ENCODE assay signal across 8 cellular contexts in genomic region chr22:20080445-20080775, GRCh38. TPM values are rescaled to one million over a fixed set of nuclear protein-coding genes. Genes with fewer than 3 reads are reported as not detected.
DNase-seq lines count a peak whose midpoint lies in the region; ATAC-seq and TF ChIP-seq lines count a peak whose summit lies in the region.

No MANE protein-coding gene starts in this region.

- peak overlapping the region; percentile 31 to 90 (median 32) for H3K27ac Mint-ChIP-seq in IgD-negative memory B cell

- H3K9me3 Mint-ChIP-seq in IgD-negative memory B cell: no peaks in the 10 kb centered on the region

- H3K9ac ChIP-seq in colonic mucosa (ENCODE audit: low read depth in 2 of 2, low read length in 2 of 2) (peak overlapping the region; percentile 61 to 76), liver (ENCODE audit: low read depth in 1 of 2, low read length in 2 of 2) (peak overlapping the region; percentile 61 to 89)

- H3K4me1 ChIP-seq in colonic mucosa (peaks cover 5% of the 10 kb centered on the region), liver (ENCODE audit: control insufficient read depth in 4 of 4, insufficient read depth in 4 of 4, low read length in 3 of 4) (peaks cover 22 to 45% (median 42%) of the 10 kb centered on the region in 4 donors)

- H3K9me3 ChIP-seq in colonic mucosa (no peaks in the 10 kb centered on the region), liver (ENCODE audit: control insufficient read depth in 4 of 4, low read length in 3 of 4) (no peaks in the 10 kb centered on the region)

- H3K4me3 Mint-ChIP-seq in IgD-negative memory B cell: peak overlapping the region; percentile 81 to 92 (median 86)

- intact Hi-C loops in colonic mucosa (cut with DNase I): loop anchor here (5.0 kb wide), 1 partner anchor 37 kb away; the partner anchor contains the start of genes RANBP1 and TRMT2A

- H3K36me3 ChIP-seq in colonic mucosa (no peaks in the 10 kb centered on the region), liver (ENCODE audit: control insufficient read depth in 4 of 4, insufficient read depth in 3 of 4, low read depth in 1 of 4, low read length in 3 of 4) (no peaks in the 10 kb centered on the region)

- TF ChIP-seq CTCF in colonic mucosa (IDR thresholded peaks at IDR 0.05): no peak
- no peak for TF ChIP-seq CTCF in liver (IDR thresholded peaks at IDR 0.05; ENCODE audit: low read depth, low read length, missing input control)

- under 1% methylated on average over 34 of the region's 34 CpGs for WGBS in liver

- peak overlapping the region; percentile 96 for H3K4me3 ChIP-seq in GM08714 (ENCODE audit: low read length)
- H3K4me3 ChIP-seq in colonic mucosa: peak overlapping the region; percentile 87
- H3K4me3 ChIP-seq in liver (ENCODE audit: low read depth in 1 of 3, low read length in 3 of 3): peak overlapping the region; percentile 75 to 90 (median 88)

- H3K27me3 ChIP-seq in colonic mucosa (no peaks in the 10 kb centered on the region), liver (ENCODE audit: control insufficient read depth in 4 of 4, insufficient read depth in 4 of 4, low read length in 3 of 4) (no peaks in the 10 kb centered on the region)

- peaks cover 4 to 30% (median 8%) of the 10 kb centered on the region in 3 donors for H3K4me1 Mint-ChIP-seq in IgD-negative memory B cell

- H3K27ac ChIP-seq in colonic mucosa (peak overlapping the region; percentile 91), liver (ENCODE audit: low read depth in 1 of 2, low read length in 2 of 2) (peak overlapping the region; percentile 69 to 84)

- no peaks in the 10 kb centered on the region for H3K27me3 Mint-ChIP-seq in IgD-negative memory B cell

- TF ChIP-seq RAD21 in liver (IDR thresholded peaks at IDR 0.05): no peak

- no peaks in the 10 kb centered on the region for H3K36me3 Mint-ChIP-seq in IgD-negative memory B cell

- DNase-seq in activated CD4-positive, CD25-positive, alpha-beta regulatory T cell treated with anti-CD3 and anti-CD28 coated beads, Interleukin-2, amount 50 U/mL, for 16 hours (ENCODE audit: low read depth, low spot score): peak; percentile 42
- peak; percentile 68 for DNase-seq in colonic mucosa
- peak in 2 of 3 experiments; percentile 45 to 69 for DNase-seq in stimulated activated CD4-positive, alpha-beta T cell treated with anti-CD3 and anti-CD28 coated beads, TNF-alpha, amount 100 ng/mL, for 24 hours (ENCODE audit: low read depth in 3 of 3)
- no peak for DNase-seq in A172 (ENCODE audit: low spot score)

- peak; percentile 52 for ATAC-seq in GM21576 (IDR thresholded peaks at IDR 0.05; ENCODE audit: unreplicated experiment)

TF ChIP-seq in liver, 16 proteins besides CTCF, POLR2A, EP300 and RAD21:
- TF ChIP-seq, protein P1, sequence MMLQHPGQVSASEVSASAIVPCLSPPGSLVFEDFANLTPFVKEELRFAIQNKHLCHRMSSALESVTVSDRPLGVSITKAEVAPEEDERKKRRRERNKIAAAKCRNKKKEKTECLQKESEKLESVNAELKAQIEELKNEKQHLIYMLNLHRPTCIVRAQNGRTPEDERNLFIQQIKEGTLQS (IDR thresholded peaks at IDR 0.05): no peak
- no peak for TF ChIP-seq EGR1 (IDR thresholded peaks at IDR 0.05; ENCODE audit: low read depth in 2 of 2)
- TF ChIP-seq, protein P2, sequence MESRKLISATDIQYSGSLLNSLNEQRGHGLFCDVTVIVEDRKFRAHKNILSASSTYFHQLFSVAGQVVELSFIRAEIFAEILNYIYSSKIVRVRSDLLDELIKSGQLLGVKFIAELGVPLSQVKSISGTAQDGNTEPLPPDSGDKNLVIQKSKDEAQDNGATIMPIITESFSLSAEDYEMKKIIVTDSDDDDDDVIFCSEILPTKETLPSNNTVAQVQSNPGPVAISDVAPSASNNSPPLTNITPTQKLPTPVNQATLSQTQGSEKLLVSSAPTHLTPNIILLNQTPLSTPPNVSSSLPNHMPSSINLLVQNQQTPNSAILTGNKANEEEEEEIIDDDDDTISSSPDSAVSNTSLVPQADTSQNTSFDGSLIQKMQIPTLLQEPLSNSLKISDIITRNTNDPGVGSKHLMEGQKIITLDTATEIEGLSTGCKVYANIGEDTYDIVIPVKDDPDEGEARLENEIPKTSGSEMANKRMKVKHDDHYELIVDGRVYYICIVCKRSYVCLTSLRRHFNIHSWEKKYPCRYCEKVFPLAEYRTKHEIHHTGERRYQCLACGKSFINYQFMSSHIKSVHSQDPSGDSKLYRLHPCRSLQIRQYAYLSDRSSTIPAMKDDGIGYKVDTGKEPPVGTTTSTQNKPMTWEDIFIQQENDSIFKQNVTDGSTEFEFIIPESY (IDR thresholded peaks at IDR 0.05): no peak
- no peak for TF ChIP-seq TAF1 (conservative IDR thresholded peaks at IDR 0.05)
- TF ChIP-seq GABPA (IDR thresholded peaks at IDR 0.05 in 1 of 2, conservative IDR thresholded peaks at IDR 0.05 in 1 of 2): no peak
- TF ChIP-seq NR2F2 (IDR thresholded peaks at IDR 0.05): no peak
- no peak for TF ChIP-seq HNF4G (IDR thresholded peaks at IDR 0.05)
- no peak for TF ChIP-seq HNF4A (conservative IDR thresholded peaks at IDR 0.05)
- no peak for TF ChIP-seq FOXA1 (IDR thresholded peaks at IDR 0.05)
- no peak for TF ChIP-seq RXRA (IDR thresholded peaks at IDR 0.05)
- TF ChIP-seq, protein P3, sequence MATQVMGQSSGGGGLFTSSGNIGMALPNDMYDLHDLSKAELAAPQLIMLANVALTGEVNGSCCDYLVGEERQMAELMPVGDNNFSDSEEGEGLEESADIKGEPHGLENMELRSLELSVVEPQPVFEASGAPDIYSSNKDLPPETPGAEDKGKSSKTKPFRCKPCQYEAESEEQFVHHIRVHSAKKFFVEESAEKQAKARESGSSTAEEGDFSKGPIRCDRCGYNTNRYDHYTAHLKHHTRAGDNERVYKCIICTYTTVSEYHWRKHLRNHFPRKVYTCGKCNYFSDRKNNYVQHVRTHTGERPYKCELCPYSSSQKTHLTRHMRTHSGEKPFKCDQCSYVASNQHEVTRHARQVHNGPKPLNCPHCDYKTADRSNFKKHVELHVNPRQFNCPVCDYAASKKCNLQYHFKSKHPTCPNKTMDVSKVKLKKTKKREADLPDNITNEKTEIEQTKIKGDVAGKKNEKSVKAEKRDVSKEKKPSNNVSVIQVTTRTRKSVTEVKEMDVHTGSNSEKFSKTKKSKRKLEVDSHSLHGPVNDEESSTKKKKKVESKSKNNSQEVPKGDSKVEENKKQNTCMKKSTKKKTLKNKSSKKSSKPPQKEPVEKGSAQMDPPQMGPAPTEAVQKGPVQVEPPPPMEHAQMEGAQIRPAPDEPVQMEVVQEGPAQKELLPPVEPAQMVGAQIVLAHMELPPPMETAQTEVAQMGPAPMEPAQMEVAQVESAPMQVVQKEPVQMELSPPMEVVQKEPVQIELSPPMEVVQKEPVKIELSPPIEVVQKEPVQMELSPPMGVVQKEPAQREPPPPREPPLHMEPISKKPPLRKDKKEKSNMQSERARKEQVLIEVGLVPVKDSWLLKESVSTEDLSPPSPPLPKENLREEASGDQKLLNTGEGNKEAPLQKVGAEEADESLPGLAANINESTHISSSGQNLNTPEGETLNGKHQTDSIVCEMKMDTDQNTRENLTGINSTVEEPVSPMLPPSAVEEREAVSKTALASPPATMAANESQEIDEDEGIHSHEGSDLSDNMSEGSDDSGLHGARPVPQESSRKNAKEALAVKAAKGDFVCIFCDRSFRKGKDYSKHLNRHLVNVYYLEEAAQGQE (IDR thresholded peaks at IDR 0.05): no peak
- no peak for TF ChIP-seq MAX (IDR thresholded peaks at IDR 0.05)
- no peak for TF ChIP-seq JUND (IDR thresholded peaks at IDR 0.05)
- TF ChIP-seq SP1 (IDR thresholded peaks at IDR 0.05): no peak
- TF ChIP-seq FOXA2 (IDR thresholded peaks at IDR 0.05): no peak
- no peak for TF ChIP-seq YY1 (IDR thresholded peaks at IDR 0.05)

RNA-seq across cellular contexts. Expression of gene DGCR8, which starts 0.4 kb away (rescaled TPM):
- 4.8 TPM for polyA plus RNA-seq in IgD-negative memory B cell
- total RNA-seq in colonic mucosa: 10 to 100 TPM; 21.1 to 52.7 TPM
- 10 to 100 TPM; 22.6 to 27.1 TPM for total RNA-seq in liver
- 1 to 10 TPM; 7.9 to 9.0 TPM for polyA plus RNA-seq in liver
- 16.2 and 20.1 TPM in 2 replicates for total RNA-seq in A172 (2014; rRNA removed; shearing (Covaris generic))

RNA-seq across cellular contexts. Expression of gene RANBP1, which starts 35.5 kb away (rescaled TPM):
- polyA plus RNA-seq in IgD-negative memory B cell (110 TPM), liver (10 to 100 TPM; 62.3 to 98.1 TPM)
- total RNA-seq in colonic mucosa (100 to 1,000 TPM in 1 of 2 donors, 10 to 100 TPM in 1; 71.2 to 266 TPM), liver (100 to 1,000 TPM in 1 of 2 donors, 10 to 100 TPM in 1; 77.4 to 102 TPM)
- 430 and 525 TPM in 2 replicates for total RNA-seq in A172 (2014; rRNA removed; shearing (Covaris generic))

RNA-seq across cellular contexts. Expression of gene TRMT2A, which starts 36.6 kb away (rescaled TPM):
- 33.7 TPM for polyA plus RNA-seq in IgD-negative memory B cell
- 10 to 100 TPM; 31.9 to 63.6 TPM for total RNA-seq in colonic mucosa
- 10 to 100 TPM; 26.2 to 32.9 TPM for total RNA-seq in liver
- 10 to 100 TPM; 19.9 to 24.1 TPM for polyA plus RNA-seq in liver
- total RNA-seq in A172 (2014; rRNA removed; shearing (Covaris generic)): 30.8 and 31.1 TPM in 2 replicates

RNA-seq across cellular contexts. Expression of gene ZDHHC8, which starts 51.2 kb away (rescaled TPM):
- polyA plus RNA-seq in IgD-negative memory B cell: 4.2 TPM
- total RNA-seq in colonic mucosa: 10 to 100 TPM; 27.9 to 34.1 TPM
- 1 to 10 TPM; 2.9 to 7.7 TPM for total RNA-seq in liver
- polyA plus RNA-seq in liver: 10 to 100 TPM in 1 of 2 donors, 1 to 10 TPM in 1; 5.8 to 11.8 TPM
- 4.3 and 8.6 TPM in 2 replicates for total RNA-seq in A172 (2014; rRNA removed; shearing (Covaris generic))

RNA-seq across cellular contexts. Expression of gene TANGO2, which starts 59.5 kb away (rescaled TPM):
- polyA plus RNA-seq in IgD-negative memory B cell: 44.5 TPM
- 10 to 100 TPM; 22.1 to 34.1 TPM for total RNA-seq in colonic mucosa
- total RNA-seq in liver: 100 to 1,000 TPM in 1 of 2 donors, 10 to 100 TPM in 1; 20.5 to 153 TPM
- 10 to 100 TPM; 10.8 to 11.7 TPM for polyA plus RNA-seq in liver
- total RNA-seq in A172 (2014; rRNA removed; shearing (Covaris generic)): 29.6 and 36.3 TPM in 2 replicates
